Comparison of ENCODE assay signal across 8 cellular contexts in the genomic region with DNA sequence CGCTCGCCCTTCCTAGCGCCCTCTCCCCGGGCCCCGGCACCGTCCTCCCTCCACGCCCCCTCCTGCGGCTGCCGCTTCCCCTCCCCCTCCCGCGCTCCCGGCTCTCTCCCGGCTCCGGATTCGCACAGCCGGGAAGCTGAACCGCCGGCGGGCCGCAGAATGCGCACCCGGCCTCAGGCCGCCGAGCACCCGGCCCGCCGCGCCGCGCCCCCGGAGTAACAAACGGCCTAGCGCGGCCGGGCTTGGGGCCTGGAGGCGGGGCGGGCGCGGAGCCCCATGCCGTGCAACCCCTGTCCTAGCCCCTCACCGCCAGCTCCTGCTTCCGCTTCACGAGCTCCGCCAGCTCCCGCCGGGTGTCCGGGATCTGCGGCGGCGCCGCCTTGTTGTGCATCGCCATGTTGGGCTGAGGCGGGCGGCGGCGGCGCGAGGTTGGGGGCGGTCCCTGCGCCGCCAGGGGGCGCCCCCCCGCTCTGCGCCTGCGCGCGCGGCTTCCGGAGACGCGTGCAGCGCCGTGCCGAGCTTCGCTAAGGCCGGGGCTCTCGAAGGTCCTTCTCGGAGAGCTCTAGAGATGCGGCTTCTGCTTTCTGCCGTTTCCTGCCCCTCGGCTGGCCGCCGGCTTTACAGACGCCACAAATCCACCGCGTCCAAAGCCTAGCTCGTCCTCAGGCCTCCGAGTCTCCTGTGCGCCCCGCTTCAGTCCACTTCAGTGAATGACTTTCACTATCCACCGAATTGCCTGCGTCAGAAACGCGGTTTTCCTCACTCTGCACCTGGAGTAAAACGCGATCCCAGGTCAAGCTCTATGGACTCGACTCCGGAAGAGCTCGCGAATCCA. TPM values are rescaled to one million over a fixed set of nuclear protein-coding genes. Genes with fewer than 3 reads are reported as not detected.
DNase-seq lines count a peak whose midpoint lies in the region; ATAC-seq and TF ChIP-seq lines count a peak whose summit lies in the region.

Gene MEAF6, minus strand, starts transcription at position 417 of the 835 bp plus-strand sequence. Its CDS starts 20 bp downstream, at position 397.

- peak; percentile 88 for ATAC-seq in HG03460 (IDR thresholded peaks at IDR 0.05; ENCODE audit: unreplicated experiment)

- H3K27ac Mint-ChIP-seq in CD14-positive monocyte: peak within 1 kb of the TSS; percentile 94 to 99 (median 98)

- peaks cover 0 to 3% (median 0%) of the 10 kb centered on the region in 7 donors for H3K9me3 Mint-ChIP-seq in CD14-positive monocyte

- intact Hi-C loops in CD14-positive monocyte (cut with micrococcal nuclease): loop anchor here in 1 of 2 donors (5.0 kb wide), 1 partner anchor 38 kb away; the partner anchor contains the start of gene SNIP1

- peaks cover 23% of the 10 kb centered on the region for H3K4me1 Mint-ChIP-seq in CD14-positive monocyte

- TF ChIP-seq CTCF in CD14-positive monocyte (IDR thresholded peaks at IDR 0.05): peak; percentile 95

- peaks cover 1 to 4% (median 2%) of the 10 kb centered on the region in 3 donors for H3K27me3 Mint-ChIP-seq in CD14-positive monocyte (ENCODE audit: low read depth in 3 of 3)

- peak; percentile 85 for DNase-seq in CD14-positive monocyte (ENCODE audit: low spot score)
- peak; percentile 94 for DNase-seq in GM19240 (ENCODE audit: insufficient read length, low spot score)
- peak; percentile 90 for DNase-seq in NCI-H82 (lab: John Stamatoyannopoulos, UW)
- DNase-seq in activated CD8-positive, alpha-beta memory T cell treated with anti-CD3 and anti-CD28 coated beads for 1 hour (ENCODE audit: extremely low read depth in 1 of 2, low read depth in 1 of 2): peak; percentile 39 to 80
- DNase-seq in effector CD8-positive, alpha-beta T cell (lab: John Stamatoyannopoulos, UW): peak; percentile 74
- peak; percentile 80 for DNase-seq in medulla oblongata (ENCODE audit: extremely low spot score)
- peak; percentile 71 for DNase-seq in stimulated activated CD8-positive, alpha-beta memory T cell treated with anti-CD3 and anti-CD28 coated beads, Interleukin-12 subunit alpha, Interleukin-12 subunit beta, amount 100 ng/mL, for 1 hour (ENCODE audit: low read depth)

- peaks cover 21 to 27% of the 10 kb centered on the region in 2 donors for H3K36me3 Mint-ChIP-seq in CD14-positive monocyte

- peak within 1 kb of the TSS; percentile 96 to 98 for H3K4me3 Mint-ChIP-seq in CD14-positive monocyte

RNA-seq across cellular contexts. Expression of gene MEAF6, which starts in this region (rescaled TPM):
- 10 to 100 TPM; 79.2 to 99.8 TPM for polyA plus RNA-seq in CD14-positive monocyte

Comparison
In these comparisons a context has a peak if more than half of its experiments do, and no peak if none do; other contexts are left out.
1. Peak in every context shown above with its lines: DNase-seq and ATAC-seq.